ENCODE assay signal across 10 cellular contexts in the genomic region with DNA sequence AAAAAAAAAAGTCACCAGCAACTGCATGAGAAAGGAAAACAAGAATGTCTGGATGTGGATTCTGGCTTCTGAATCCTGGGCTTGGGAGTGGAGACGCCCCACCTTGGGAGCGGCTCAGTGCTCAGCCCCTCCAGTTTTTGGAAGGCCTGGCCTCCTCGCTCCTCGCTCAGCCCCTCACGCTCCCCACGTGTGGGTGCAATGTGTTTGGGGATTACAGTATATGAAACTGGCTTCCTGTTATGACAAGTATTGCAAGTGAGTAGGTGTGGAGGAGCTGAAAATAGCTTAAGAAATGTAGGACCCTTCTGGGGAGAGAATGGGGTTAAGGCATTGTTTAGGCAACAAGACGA.
DNase-seq lines count a peak whose midpoint lies in the region; ATAC-seq and TF ChIP-seq lines count a peak whose summit lies in the region.
"Had no signal": no experiment of that assay in that cellular context is flagged by ENCODE, and none has a peak within 500 bp of the region (broad histone marks: within the 10 kb centered on the region; RNA-seq: fewer than 3 reads in every experiment).

No MANE protein-coding gene starts in this region.

- CTCF ChIA-PET in CD4-positive, alpha-beta memory T cell (lab: Charles Lee; ENCODE audit: partially characterized antibody) = interaction anchor here (0.8 to 3.7 kb wide), 5 partner anchors 10 to 56 kb away, joined by 4 to 16 read pairs (median 5); no protein-coding TSS in a partner anchor

- H3K4me3 ChIP-seq in CD4-positive, alpha-beta memory T cell (ENCODE audit: low read length in 2 of 2) = no peak overlapping the region
- peak overlapping the region; percentile 27 for H3K4me3 ChIP-seq in retinal pigment epithelial cell (ENCODE audit: low read length)

- no peaks in the 10 kb centered on the region for H3K36me3 ChIP-seq in CD4-positive, alpha-beta memory T cell (ENCODE audit: insufficient read depth, low read length)

- H3K27me3 Mint-ChIP-seq in CD4-positive, alpha-beta memory T cell = no peaks in the 10 kb centered on the region
- H3K27me3 Mint-ChIP-seq in activated T-cell treated with anti-CD3 and anti-CD28 coated beads, Interleukin-2, amount 50 U/mL, for 24 hours = no peaks in the 10 kb centered on the region

- no peaks in the 10 kb centered on the region for H3K9me3 ChIP-seq in CD4-positive, alpha-beta memory T cell (ENCODE audit: control insufficient read depth in 1 of 2, low read length in 2 of 2)
- H3K9me3 ChIP-seq: Caco-2 had no signal

- H3K4me1 Mint-ChIP-seq in CD4-positive, alpha-beta memory T cell = peaks cover 52 to 71% (median 63%) of the 10 kb centered on the region in 4 donors
- H3K4me1 Mint-ChIP-seq in activated T-cell treated with anti-CD3 and anti-CD28 coated beads, Interleukin-2, amount 50 U/mL, for 24 hours (ENCODE audit: low read depth) = peaks cover 78% of the 10 kb centered on the region

- no peaks in the 10 kb centered on the region for H3K36me3 Mint-ChIP-seq in CD4-positive, alpha-beta memory T cell
- peaks cover 54% of the 10 kb centered on the region for H3K36me3 Mint-ChIP-seq in activated T-cell treated with anti-CD3 and anti-CD28 coated beads, Interleukin-2, amount 50 U/mL, for 24 hours (ENCODE audit: low read depth)

- H3K9me3 Mint-ChIP-seq in CD4-positive, alpha-beta memory T cell = no peaks in the 10 kb centered on the region
- H3K9me3 Mint-ChIP-seq in activated T-cell treated with anti-CD3 and anti-CD28 coated beads, Interleukin-2, amount 50 U/mL, for 24 hours = peaks cover 6% of the 10 kb centered on the region

- peak; percentile 60 for ATAC-seq in HG02759 (IDR thresholded peaks at IDR 0.05; ENCODE audit: unreplicated experiment)
- ATAC-seq: Panc1 had no signal

- no peak for TF ChIP-seq CTCF in retinal pigment epithelial cell (conservative IDR thresholded peaks at IDR 0.05; ENCODE audit: low read depth, low read length)

- peak in 1 of 5 donors; percentile 27 for DNase-seq in CD4-positive, alpha-beta memory T cell
- peak; percentile 83 for DNase-seq in activated T-cell treated with anti-CD3 and anti-CD28 coated beads, Interleukin-2, amount 50 U/mL, for 24 hours
- peak; percentile 23 for DNase-seq in retinal pigment epithelial cell (ENCODE audit: low read depth)
- DNase-seq in middle frontal gyrus (ENCODE audit: extremely low spot score, low spot score) = no peak
- DNase-seq in AG08395 (ENCODE audit: low spot score) = no peak
- DNase-seq in T-helper 9 cell = no peak
- no peak for DNase-seq in cardiac septum (ENCODE audit: low spot score)
- DNase-seq: Caco-2 had no signal

- H3K4me3 Mint-ChIP-seq in CD4-positive, alpha-beta memory T cell = peak overlapping the region in 7 of 8 donors; percentile 14 to 72 (median 68)
- peak overlapping the region; percentile 68 for H3K4me3 Mint-ChIP-seq in activated T-cell treated with anti-CD3 and anti-CD28 coated beads, Interleukin-2, amount 50 U/mL, for 24 hours

- peaks cover 65% of the 10 kb centered on the region for H3K4me1 ChIP-seq in CD4-positive, alpha-beta memory T cell (ENCODE audit: insufficient read depth, low read length)
- H3K4me1 ChIP-seq: Caco-2 had no signal

- intact Hi-C loops in CD4-positive, alpha-beta memory T cell (cut with micrococcal nuclease) = loop anchor here (2.0 to 5.0 kb wide), 3 partner anchors 297 to 619 kb away; a partner anchor contains a TSS
- intact Hi-C loops in cardiac septum (cut with DNase I) = loop anchor here (5.0 kb wide), 1 partner anchor 101 kb away; no protein-coding TSS in a partner anchor

- POLR2A ChIA-PET in CD4-positive, alpha-beta memory T cell (lab: Charles Lee; ENCODE audit: partially characterized antibody) = interaction anchor here (0.6 to 5.8 kb wide), 10 partner anchors 10 to 522 kb away, joined by 3 to 45 read pairs (median 5); a partner anchor contains a TSS

- peak overlapping the region; percentile 39 for H3K27ac ChIP-seq in CD4-positive, alpha-beta memory T cell (ENCODE audit: low read depth, low read length)

- H3K27ac Mint-ChIP-seq in CD4-positive, alpha-beta memory T cell = peak overlapping the region; percentile 89 to 98 (median 95)
- peak overlapping the region; percentile 97 for H3K27ac Mint-ChIP-seq in activated T-cell treated with anti-CD3 and anti-CD28 coated beads, Interleukin-2, amount 50 U/mL, for 24 hours

- H3K27me3 ChIP-seq in CD4-positive, alpha-beta memory T cell (ENCODE audit: insufficient read depth, low read length) = no peaks in the 10 kb centered on the region

Comparison
In these comparisons a context has a peak if more than half of its experiments do, and no peak if none do; other contexts are left out.
1. DNase-seq: peak in activated T-cell treated with anti-CD3 and anti-CD28 coated beads, Interleukin-2, amount 50 U/mL, for 24 hours (single experiment) and retinal pigment epithelial cell (single experiment); none in middle frontal gyrus (single experiment), AG08395 (single experiment), T-helper 9 cell (single experiment) and cardiac septum (single experiment).